In genomic region chr11:2272241-2272945, GRCh38 we compare ENCODE assay signal across 24 cellular contexts. TPM values are rescaled to one million over a fixed set of nuclear protein-coding genes. Genes with fewer than 3 reads are reported as not detected.
DNase-seq lines count a peak whose midpoint lies in the region; ATAC-seq and TF ChIP-seq lines count a peak whose summit lies in the region.
"Had no signal": no experiment of that assay in that cellular context is flagged by ENCODE, and none has a peak within 500 bp of the region (broad histone marks: within the 10 kb centered on the region; RNA-seq: fewer than 3 reads in every experiment).

No MANE protein-coding gene starts in this region.

- intact Hi-C loops in vagina (cut with DNase I): no loop called here

- no peak overlapping the region for H3K4me3 Mint-ChIP-seq in activated T-cell treated with anti-CD3 and anti-CD28 coated beads, Interleukin-2, amount 50 U/mL, for 24 hours
- no peak overlapping the region for H3K4me3 Mint-ChIP-seq in central memory CD8-positive, alpha-beta T cell
- H3K4me3 Mint-ChIP-seq in nephron: peak overlapping the region; percentile 54 to 72 (median 59)
- H3K4me3 Mint-ChIP-seq in activated naive CD4-positive, alpha-beta T cell treated with anti-CD3 and anti-CD28 coated beads, Interleukin-2, amount 10 ng/mL, durations not matched to agents 7 days and 5 days: no peak overlapping the region
- H3K4me3 Mint-ChIP-seq: T-helper 1 cell treated with Interleukin-12 subunit alpha and Interleukin-12 subunit beta and Interleukin-4 antibody, amounts not matched to agents 30 μg/mL and 1 μg/mL, for 36 hours had no signal

- H3K4me1 Mint-ChIP-seq in activated T-cell treated with anti-CD3 and anti-CD28 coated beads, Interleukin-2, amount 50 U/mL, for 24 hours (ENCODE audit: low read depth): peaks cover 14% of the 10 kb centered on the region
- peaks cover 15% of the 10 kb centered on the region for H3K4me1 Mint-ChIP-seq in central memory CD8-positive, alpha-beta T cell
- H3K4me1 Mint-ChIP-seq in nephron: peaks cover 8% of the 10 kb centered on the region
- H3K4me1 Mint-ChIP-seq in activated naive CD4-positive, alpha-beta T cell treated with anti-CD3 and anti-CD28 coated beads, Interleukin-2, amount 10 ng/mL, durations not matched to agents 7 days and 5 days: peaks cover 15% of the 10 kb centered on the region
- H3K4me1 Mint-ChIP-seq: brain had no signal

- no peak for TF ChIP-seq POLR2A in vagina (IDR thresholded peaks at IDR 0.05)

- no peaks in the 10 kb centered on the region for H3K9me3 Mint-ChIP-seq in activated T-cell treated with anti-CD3 and anti-CD28 coated beads, Interleukin-2, amount 50 U/mL, for 24 hours
- H3K9me3 Mint-ChIP-seq in central memory CD8-positive, alpha-beta T cell: no peaks in the 10 kb centered on the region
- H3K9me3 Mint-ChIP-seq in nephron: peaks cover 2% of the 10 kb centered on the region
- H3K9me3 Mint-ChIP-seq in activated naive CD4-positive, alpha-beta T cell treated with anti-CD3 and anti-CD28 coated beads, Interleukin-2, amount 10 ng/mL, durations not matched to agents 7 days and 5 days: no peaks in the 10 kb centered on the region
- H3K9me3 Mint-ChIP-seq: activated naive CD8-positive, alpha-beta T cell treated with anti-CD3 and anti-CD28 coated beads, Interleukin-2, amount 10 ng/mL, durations not matched to agents 7 days and 5 days; dendritic cell treated with granulocyte-macrophage colony-stimulating factor and Interleukin-4, amounts not matched to agents 40 ng/mL and 50 ng/mL, for 4 days; T-helper 1 cell treated with Interleukin-12 subunit alpha and Interleukin-12 subunit beta and Interleukin-4 antibody, amounts not matched to agents 30 μg/mL and 1 μg/mL, for 36 hours had no signal

- peaks cover 7% of the 10 kb centered on the region for H3K27me3 ChIP-seq in vagina

- ATAC-seq in central memory CD8-positive, alpha-beta T cell (replicated peaks; ENCODE audit: extremely low read depth, poor library complexity, severe bottlenecking): no peak

- CTCF ChIA-PET in activated naive CD4-positive, alpha-beta T cell treated with anti-CD3 and anti-CD28 coated beads, Interleukin-2, amount 10 ng/mL, durations not matched to agents 7 days and 5 days (lab: Charles Lee): no interaction called here

- H3K9me3 ChIP-seq in vagina: no peaks in the 10 kb centered on the region
- H3K9me3 ChIP-seq: tibial artery had no signal

- DNase-seq in activated T-cell treated with anti-CD3 and anti-CD28 coated beads, Interleukin-2, amount 50 U/mL, for 48 hours: peak; percentile 12 to 13
- no peak for DNase-seq in activated T-cell treated with anti-CD3 and anti-CD28 coated beads, Interleukin-2, amount 50 U/mL, for 24 hours
- peak in 1 of 2 donors; percentile 5 for DNase-seq in central memory CD8-positive, alpha-beta T cell (ENCODE audit: low spot score in 2 of 2)
- DNase-seq in vagina (ENCODE audit: extremely low spot score in 2 of 2): peak; percentile 65 to 79
- no peak for DNase-seq in activated naive CD4-positive, alpha-beta T cell treated with anti-CD3 and anti-CD28 coated beads, Interleukin-2, amount 10 ng/mL, durations not matched to agents 7 days and 5 days
- DNase-seq in activated CD4-positive, alpha-beta T cell treated with anti-CD3 and anti-CD28 coated beads for 48 hours: no peak
- no peak for DNase-seq in DMS79 treated with DMSO at 0.1 percent for 48 hours (lab: John Stamatoyannopoulos, UW)
- DNase-seq: activated CD4-positive, alpha-beta T cell treated with anti-CD3 and anti-CD28 coated beads, Interleukin-2, amount 50 U/mL, for 48 hours; activated naive CD8-positive, alpha-beta T cell treated with anti-CD3 and anti-CD28 coated beads, Interleukin-2, amount 10 ng/mL, durations not matched to agents 7 days and 5 days; foreskin fibroblast; HCEC 1CT; mesendoderm; NCI-H748 treated with DMSO at 0.1 percent for 48 hours; OCI-M1; SIG-M5 had no signal

- no peak overlapping the region for H3K4me3 ChIP-seq in vagina
- H3K4me3 ChIP-seq: BLaER1 treated with 17β-estradiol and CSF1 and Interleukin-3, amounts not matched to agents 10 nM and 100 nM; tibial artery had no signal

- H3K27ac Mint-ChIP-seq in activated T-cell treated with anti-CD3 and anti-CD28 coated beads, Interleukin-2, amount 50 U/mL, for 24 hours: no peak overlapping the region
- peak overlapping the region; percentile 8 for H3K27ac Mint-ChIP-seq in central memory CD8-positive, alpha-beta T cell (ENCODE audit: low read depth)
- peak overlapping the region in 1 of 3 experiments; percentile 19 for H3K27ac Mint-ChIP-seq in nephron
- H3K27ac Mint-ChIP-seq in activated naive CD4-positive, alpha-beta T cell treated with anti-CD3 and anti-CD28 coated beads, Interleukin-2, amount 10 ng/mL, durations not matched to agents 7 days and 5 days: no peak overlapping the region
- H3K27ac Mint-ChIP-seq: activated naive CD8-positive, alpha-beta T cell treated with anti-CD3 and anti-CD28 coated beads, Interleukin-2, amount 10 ng/mL, durations not matched to agents 7 days and 5 days; T-helper 1 cell treated with Interleukin-12 subunit alpha and Interleukin-12 subunit beta and Interleukin-4 antibody, amounts not matched to agents 30 μg/mL and 1 μg/mL, for 36 hours had no signal

- TF ChIP-seq CTCF in nephron (IDR thresholded peaks at IDR 0.05; ENCODE audit: unreplicated experiment in 3 of 3): no peak
- no peak for TF ChIP-seq CTCF in vagina (IDR thresholded peaks at IDR 0.05)

- H3K27me3 Mint-ChIP-seq in activated T-cell treated with anti-CD3 and anti-CD28 coated beads, Interleukin-2, amount 50 U/mL, for 24 hours: peaks cover 44% of the 10 kb centered on the region
- peaks cover 57% of the 10 kb centered on the region for H3K27me3 Mint-ChIP-seq in central memory CD8-positive, alpha-beta T cell
- peaks cover 76% of the 10 kb centered on the region for H3K27me3 Mint-ChIP-seq in nephron (ENCODE audit: low read depth)
- H3K27me3 Mint-ChIP-seq in activated naive CD4-positive, alpha-beta T cell treated with anti-CD3 and anti-CD28 coated beads, Interleukin-2, amount 10 ng/mL, durations not matched to agents 7 days and 5 days: peaks cover 95% of the 10 kb centered on the region

- no peaks in the 10 kb centered on the region for H3K36me3 Mint-ChIP-seq in activated T-cell treated with anti-CD3 and anti-CD28 coated beads, Interleukin-2, amount 50 U/mL, for 24 hours (ENCODE audit: low read depth)
- peaks cover 4% of the 10 kb centered on the region for H3K36me3 Mint-ChIP-seq in central memory CD8-positive, alpha-beta T cell (ENCODE audit: insufficient read depth)
- no peaks in the 10 kb centered on the region for H3K36me3 Mint-ChIP-seq in nephron (ENCODE audit: low read depth)
- H3K36me3 Mint-ChIP-seq in activated naive CD4-positive, alpha-beta T cell treated with anti-CD3 and anti-CD28 coated beads, Interleukin-2, amount 10 ng/mL, durations not matched to agents 7 days and 5 days: no peaks in the 10 kb centered on the region
- H3K36me3 Mint-ChIP-seq: activated naive CD8-positive, alpha-beta T cell treated with anti-CD3 and anti-CD28 coated beads, Interleukin-2, amount 10 ng/mL, durations not matched to agents 7 days and 5 days; brain had no signal

- no peak overlapping the region for H3K27ac ChIP-seq in vagina
- H3K27ac ChIP-seq: BLaER1 treated with 17β-estradiol and CSF1 and Interleukin-3, amounts not matched to agents 10 nM and 100 nM; tibial artery; VCaP had no signal

- peaks cover 22% of the 10 kb centered on the region for H3K4me1 ChIP-seq in vagina

- no peaks in the 10 kb centered on the region for H3K36me3 ChIP-seq in vagina
- H3K36me3 ChIP-seq: BLaER1 treated with 17β-estradiol and CSF1 and Interleukin-3, amounts not matched to agents 10 nM and 100 nM; tibial artery had no signal

RNA-seq across cellular contexts. Expression of gene ASCL2, which starts 2.0 kb away (rescaled TPM):
- total RNA-seq in vagina: 3.7 TPM
- total RNA-seq: A172, renal cortical epithelial cell had no signal

RNA-seq across cellular contexts. Expression of gene C11orf21, which starts 29.3 kb away (rescaled TPM):
- 8.1 TPM for total RNA-seq in vagina

RNA-seq across cellular contexts. Expression of gene TSPAN32, which starts 29.4 kb away (rescaled TPM):
- 3.7 TPM for total RNA-seq in vagina
- total RNA-seq: renal cortical epithelial cell had no signal

Comparison
In these comparisons a context has a peak if more than half of its experiments do, and no peak if none do; other contexts are left out.
1. DNase-seq: peak in activated T-cell treated with anti-CD3 and anti-CD28 coated beads, Interleukin-2, amount 50 U/mL, for 48 hours (2 of 2) and vagina (2 of 2); none in activated T-cell treated with anti-CD3 and anti-CD28 coated beads, Interleukin-2, amount 50 U/mL, for 24 hours (single experiment), activated naive CD4-positive, alpha-beta T cell treated with anti-CD3 and anti-CD28 coated beads, Interleukin-2, amount 10 ng/mL, durations not matched to agents 7 days and 5 days (single experiment), activated CD4-positive, alpha-beta T cell treated with anti-CD3 and anti-CD28 coated beads for 48 hours (single experiment) and DMS79 treated with DMSO at 0.1 percent for 48 hours (single experiment).
2. H3K4me3 Mint-ChIP-seq: peak in nephron (3 of 3); none in activated T-cell treated with anti-CD3 and anti-CD28 coated beads, Interleukin-2, amount 50 U/mL, for 24 hours (single experiment), central memory CD8-positive, alpha-beta T cell (single experiment) and activated naive CD4-positive, alpha-beta T cell treated with anti-CD3 and anti-CD28 coated beads, Interleukin-2, amount 10 ng/mL, durations not matched to agents 7 days and 5 days (single experiment).